In the genomic region with DNA sequence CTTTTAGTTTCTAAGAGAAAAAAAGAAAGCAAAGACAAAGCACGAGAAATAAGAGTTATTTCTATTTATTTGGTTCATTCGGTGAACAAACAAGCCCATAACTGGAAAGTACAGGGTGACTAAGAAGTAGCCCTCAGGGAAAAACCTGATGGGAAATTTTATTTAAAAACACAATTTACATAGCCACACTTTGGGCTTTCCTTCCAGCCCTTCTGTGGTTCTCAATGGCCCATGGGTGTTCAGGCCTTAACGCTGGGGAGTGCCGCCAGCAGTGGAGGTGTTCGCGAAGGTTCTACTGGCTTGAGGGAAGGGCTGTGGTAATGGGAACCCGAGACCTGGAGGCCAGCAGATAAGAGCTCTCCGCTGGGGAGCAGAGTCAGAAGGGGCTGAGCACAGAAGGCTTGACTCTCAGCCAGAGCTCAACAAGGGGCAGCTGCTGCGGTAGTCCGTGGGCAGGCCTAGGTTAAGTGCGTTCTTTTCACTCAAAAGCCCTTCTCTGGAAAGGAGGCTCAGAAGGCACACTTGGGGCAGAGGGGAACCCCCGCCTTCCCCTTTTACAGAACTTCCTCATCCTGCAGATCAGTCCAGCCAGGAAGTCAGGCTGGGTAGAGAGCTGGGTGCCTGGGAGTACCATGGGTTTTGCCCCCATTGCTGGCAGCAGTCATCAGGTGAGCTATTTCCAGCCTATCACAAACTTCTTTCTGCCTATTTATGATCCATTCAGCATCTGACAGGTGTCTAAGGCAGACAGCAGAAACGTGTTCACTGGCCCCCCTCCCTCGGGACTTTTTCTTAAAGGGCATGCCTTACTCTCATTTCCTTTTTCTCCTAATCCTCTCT, we compare ENCODE assay signal across 8 cellular contexts. TPM values are rescaled to one million over a fixed set of nuclear protein-coding genes. Genes with fewer than 3 reads are reported as not detected.
DNase-seq lines count a peak whose midpoint lies in the region; ATAC-seq and TF ChIP-seq lines count a peak whose summit lies in the region.

No MANE protein-coding gene starts in this region.

- WGBS in suprapubic skin, result 55% methylated on average over 14 of the region's 14 CpGs
- 45 to 72% methylated on average over 14 of the region's 14 CpGs for WGBS in sigmoid colon, 2 donors

- ATAC-seq in HG02970 (IDR thresholded peaks at IDR 0.05; ENCODE audit: low FRiP score, unreplicated experiment), result peak; percentile 76
- ATAC-seq in SK-N-SH treated with all-trans-retinoic acid at 6 μM for 48 hours, result no peak

- H3K27me3 ChIP-seq in suprapubic skin (peaks cover 19% of the 10 kb centered on the region), sigmoid colon (peaks cover 0 to 7% (median 0%) of the 10 kb centered on the region in 3 donors)

- TF ChIP-seq POLR2A in suprapubic skin (IDR thresholded peaks at IDR 0.05), result no peak
- TF ChIP-seq POLR2A in sigmoid colon (IDR thresholded peaks at IDR 0.05), result no peak

- H3K4me3 ChIP-seq in suprapubic skin (no peak overlapping the region), sigmoid colon (no peak overlapping the region)

- H3K36me3 ChIP-seq in suprapubic skin, result no peaks in the 10 kb centered on the region
- no peaks in the 10 kb centered on the region for H3K36me3 ChIP-seq in sigmoid colon

- H3K9me3 ChIP-seq in suprapubic skin (peaks cover 6% of the 10 kb centered on the region), sigmoid colon (peaks cover 0 to 7% (median 2%) of the 10 kb centered on the region in 4 donors)

- TF ChIP-seq CTCF in suprapubic skin (IDR thresholded peaks at IDR 0.05) (no peak), sigmoid colon (IDR thresholded peaks at IDR 0.05) (no peak)

- peak overlapping the region; percentile 47 for H3K27ac ChIP-seq in cingulate gyrus (ENCODE audit: low read depth, low read length)
- H3K27ac ChIP-seq in suprapubic skin, result peak overlapping the region; percentile 27
- no peak overlapping the region for H3K27ac ChIP-seq in sigmoid colon

- TF ChIP-seq EP300 in suprapubic skin (IDR thresholded peaks at IDR 0.05) (no peak), sigmoid colon (IDR thresholded peaks at IDR 0.05) (no peak)

- intact Hi-C loops in sigmoid colon (cut with DNase I), result no loop called here

- peaks cover 5% of the 10 kb centered on the region for H3K4me1 ChIP-seq in suprapubic skin
- H3K4me1 ChIP-seq in sigmoid colon, result no peaks in the 10 kb centered on the region

- DNase-seq in stimulated activated naive CD4-positive, alpha-beta T cell treated with Interleukin-2 at 50 U/mL for 16 hours (lab: John Stamatoyannopoulos, UW), result peak; percentile 25
- DNase-seq in stimulated activated naive CD4-positive, alpha-beta T cell (lab: John Stamatoyannopoulos, UW), result no peak
- peak; percentile 73 for DNase-seq in NOMO-1 treated with DMSO at 0.1 percent for 48 hours (lab: John Stamatoyannopoulos, UW; ENCODE audit: unreplicated experiment)
- no peak for DNase-seq in suprapubic skin (ENCODE audit: low spot score in 2 of 2)
- DNase-seq in sigmoid colon, result no peak

TF ChIP-seq in SK-N-SH treated with all-trans-retinoic acid at 6 μM for 48 hours, 23 proteins besides CTCF, POLR2A, EP300 and RAD21:
- TF ChIP-seq CSDC2 (CRISPR knock-in tag; IDR thresholded peaks at IDR 0.05) (no peak), ZFP3 (CRISPR knock-in tag; IDR thresholded peaks at IDR 0.05) (no peak), BACH2 (CRISPR knock-in tag; IDR thresholded peaks at IDR 0.05; ENCODE audit: borderline replicate concordance) (no peak), TCF4 (CRISPR knock-in tag; IDR thresholded peaks at IDR 0.05; ENCODE audit: borderline replicate concordance) (no peak), OSR1 (CRISPR knock-in tag; IDR thresholded peaks at IDR 0.05) (no peak), ESRRG (CRISPR knock-in tag; IDR thresholded peaks at IDR 0.05) (no peak), ARNTL (CRISPR knock-in tag; IDR thresholded peaks at IDR 0.05; ENCODE audit: borderline replicate concordance, low read depth) (no peak), PPARA (CRISPR knock-in tag; IDR thresholded peaks at IDR 0.05; ENCODE audit: borderline replicate concordance) (no peak), GLIS3 (CRISPR knock-in tag; IDR thresholded peaks at IDR 0.05) (no peak), TOX (CRISPR knock-in tag; IDR thresholded peaks at IDR 0.05; ENCODE audit: borderline replicate concordance) (no peak), RARB (CRISPR knock-in tag; IDR thresholded peaks at IDR 0.05) (no peak), ZC3H10 (CRISPR knock-in tag; IDR thresholded peaks at IDR 0.05) (no peak), PATZ1 (CRISPR knock-in tag; IDR thresholded peaks at IDR 0.05; ENCODE audit: borderline replicate concordance) (no peak), CREB5 (CRISPR knock-in tag; IDR thresholded peaks at IDR 0.05; ENCODE audit: low read depth) (no peak), ZNF565 (CRISPR knock-in tag; conservative IDR thresholded peaks at IDR 0.05; ENCODE audit: low read depth) (no peak), ZNF70 (CRISPR knock-in tag; IDR thresholded peaks at IDR 0.05) (no peak)
- TF ChIP-seq, protein P1, sequence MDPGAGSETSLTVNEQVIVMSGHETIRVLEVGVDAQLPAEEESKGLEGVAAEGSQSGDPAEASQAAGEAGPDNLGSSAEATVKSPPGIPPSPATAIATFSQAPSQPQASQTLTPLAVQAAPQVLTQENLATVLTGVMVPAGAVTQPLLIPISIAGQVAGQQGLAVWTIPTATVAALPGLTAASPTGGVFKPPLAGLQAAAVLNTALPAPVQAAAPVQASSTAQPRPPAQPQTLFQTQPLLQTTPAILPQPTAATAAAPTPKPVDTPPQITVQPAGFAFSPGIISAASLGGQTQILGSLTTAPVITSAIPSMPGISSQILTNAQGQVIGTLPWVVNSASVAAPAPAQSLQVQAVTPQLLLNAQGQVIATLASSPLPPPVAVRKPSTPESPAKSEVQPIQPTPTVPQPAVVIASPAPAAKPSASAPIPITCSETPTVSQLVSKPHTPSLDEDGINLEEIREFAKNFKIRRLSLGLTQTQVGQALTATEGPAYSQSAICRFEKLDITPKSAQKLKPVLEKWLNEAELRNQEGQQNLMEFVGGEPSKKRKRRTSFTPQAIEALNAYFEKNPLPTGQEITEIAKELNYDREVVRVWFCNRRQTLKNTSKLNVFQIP (CRISPR knock-in tag; IDR thresholded peaks at IDR 0.05; ENCODE audit: borderline replicate concordance, low read depth), result no peak

RNA-seq across cellular contexts. Expression of gene CD83, which starts 8.8 kb away (rescaled TPM):
- total RNA-seq in suprapubic skin (1 to 10 TPM; 5.4 to 9.0 (median 6.3) TPM), sigmoid colon (1 to 10 TPM; 1.1 to 3.0 (median 1.4) TPM)
- 10 to 100 TPM in 1 of 3 donors, 1 to 10 TPM in 1, under 1 TPM in 1; 0.60 to 16.0 (median 3.5) TPM for polyA plus RNA-seq in sigmoid colon

Comparison
In these comparisons a context has a peak if more than half of its experiments do, and no peak if none do; other contexts are left out.
1. DNase-seq: peak in stimulated activated naive CD4-positive, alpha-beta T cell treated with Interleukin-2 at 50 U/mL for 16 hours (single experiment) and NOMO-1 treated with DMSO at 0.1 percent for 48 hours (single experiment); none in stimulated activated naive CD4-positive, alpha-beta T cell (0 of 6), suprapubic skin (0 of 2) and sigmoid colon (single experiment).
2. H3K27ac ChIP-seq: peak in cingulate gyrus (single experiment) and suprapubic skin (single experiment); none in sigmoid colon (0 of 4).